Comparison of ENCODE assay signal across 30 cellular contexts in the genomic region with DNA sequence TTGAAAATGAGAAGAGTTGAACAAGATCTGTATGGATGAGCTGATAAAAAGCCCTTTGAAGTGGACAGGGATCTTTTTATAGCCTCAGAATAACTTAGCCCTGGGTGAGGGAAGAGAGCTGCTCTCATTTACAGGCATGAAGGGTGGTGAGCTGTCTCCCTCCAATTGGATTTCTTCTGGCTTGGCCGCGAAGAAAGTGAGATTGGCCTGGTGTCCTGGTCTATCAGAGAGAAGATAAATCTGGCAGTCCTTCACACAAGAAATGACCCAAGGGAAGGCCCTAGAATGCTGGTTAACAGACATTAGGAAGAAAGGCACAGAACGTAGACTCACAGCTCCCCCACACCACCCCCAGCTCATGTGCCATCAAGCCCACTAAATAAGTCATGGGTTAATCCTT.
"Had no signal": no experiment of that assay in that cellular context is flagged by ENCODE, and none has a peak within 500 bp of the region (broad histone marks: within the 10 kb centered on the region; RNA-seq: fewer than 3 reads in every experiment).

No MANE protein-coding gene starts in this region.

- H3K27me3 Mint-ChIP-seq: activated CD4-positive, alpha-beta memory T cell treated with anti-CD3 and anti-CD28 coated beads, Interleukin-2, amount 10 ng/mL, durations not matched to agents 7 days and 5 days; activated CD4-positive, alpha-beta T cell treated with anti-CD3 and anti-CD28 coated beads, Interleukin-2, amount 10 ng/mL, durations not matched to agents 7 days and 5 days; activated naive CD4-positive, alpha-beta T cell treated with anti-CD3 and anti-CD28 coated beads, Interleukin-2, amount 50 U/mL, for 24 hours; activated naive CD8-positive, alpha-beta T cell treated with anti-CD3 and anti-CD28 coated beads for 36 hours; activated naive CD8-positive, alpha-beta T cell treated with anti-CD3 and anti-CD28 coated beads, Interleukin-2, amount 50 U/mL, for 24 hours; activated T-cell treated with anti-CD3 and anti-CD28 coated beads, Interleukin-2, amount 50 U/mL, for 24 hours; central memory CD8-positive, alpha-beta T cell had no signal

- H3K27ac ChIP-seq: adrenal gland, body of pancreas, coronary artery, dorsolateral prefrontal cortex, foreskin keratinocyte, gastroesophageal sphincter had no signal

- H3K4me1 Mint-ChIP-seq: activated CD4-positive, alpha-beta memory T cell treated with anti-CD3 and anti-CD28 coated beads, Interleukin-2, amount 10 ng/mL, durations not matched to agents 7 days and 5 days; activated CD4-positive, alpha-beta T cell treated with anti-CD3 and anti-CD28 coated beads, Interleukin-2, amount 10 ng/mL, durations not matched to agents 7 days and 5 days; activated naive CD4-positive, alpha-beta T cell treated with anti-CD3 and anti-CD28 coated beads, Interleukin-2, amount 50 U/mL, for 24 hours; activated naive CD8-positive, alpha-beta T cell treated with anti-CD3 and anti-CD28 coated beads for 36 hours; activated naive CD8-positive, alpha-beta T cell treated with anti-CD3 and anti-CD28 coated beads, Interleukin-2, amount 50 U/mL, for 24 hours; central memory CD8-positive, alpha-beta T cell; endodermal cell had no signal

- H3K36me3 ChIP-seq: adrenal gland had no signal

- H3K4me1 ChIP-seq: adrenal gland, body of pancreas, foreskin keratinocyte, gastroesophageal sphincter had no signal

- H3K4me3 ChIP-seq: adrenal gland, body of pancreas, coronary artery, dorsolateral prefrontal cortex, gastroesophageal sphincter had no signal

- H3K9me3 ChIP-seq: adrenal gland had no signal

- H3K27me3 ChIP-seq: adrenal gland, body of pancreas, dorsolateral prefrontal cortex, gastroesophageal sphincter had no signal

- ATAC-seq: activated naive CD8-positive, alpha-beta T cell treated with anti-CD3 and anti-CD28 coated beads, Interleukin-2, amount 50 U/mL, for 24 hours; activated T-cell treated with anti-CD3 and anti-CD28 coated beads, Interleukin-2, amount 50 U/mL, for 72 hours; body of pancreas; esophagus mucosa; foreskin keratinocyte; gastroesophageal sphincter had no signal

- H3K27ac Mint-ChIP-seq: activated CD4-positive, alpha-beta memory T cell treated with anti-CD3 and anti-CD28 coated beads, Interleukin-2, amount 10 ng/mL, durations not matched to agents 7 days and 5 days; activated CD4-positive, alpha-beta T cell treated with anti-CD3 and anti-CD28 coated beads, Interleukin-2, amount 10 ng/mL, durations not matched to agents 7 days and 5 days; activated naive CD4-positive, alpha-beta T cell treated with anti-CD3 and anti-CD28 coated beads for 36 hours; activated naive CD4-positive, alpha-beta T cell treated with anti-CD3 and anti-CD28 coated beads, Interleukin-2, amount 50 U/mL, for 24 hours; activated naive CD8-positive, alpha-beta T cell treated with anti-CD3 and anti-CD28 coated beads for 36 hours; activated naive CD8-positive, alpha-beta T cell treated with anti-CD3 and anti-CD28 coated beads, Interleukin-2, amount 50 U/mL, for 24 hours; activated T-cell treated with anti-CD3 and anti-CD28 coated beads, Interleukin-2, amount 50 U/mL, for 24 hours; activated T-cell treated with anti-CD3 and anti-CD28 coated beads, Interleukin-2, amount 50 U/mL, for 72 hours; dendritic cell treated with granulocyte-macrophage colony-stimulating factor and Interleukin-4, amounts not matched to agents 40 ng/mL and 50 ng/mL, for 4 days; endodermal cell had no signal

- DNase-seq: activated CD4-positive, alpha-beta memory T cell treated with anti-CD3 and anti-CD28 coated beads, Interleukin-2, amount 10 ng/mL, durations not matched to agents 7 days and 5 days; activated CD4-positive, alpha-beta T cell treated with anti-CD3 and anti-CD28 coated beads for 1 hour; activated CD4-positive, alpha-beta T cell treated with anti-CD3 and anti-CD28 coated beads for 4 hours; activated CD4-positive, alpha-beta T cell treated with anti-CD3 and anti-CD28 coated beads, Interleukin-2, amount 10 ng/mL, durations not matched to agents 7 days and 5 days; activated CD4-positive, alpha-beta T cell treated with anti-CD3 and anti-CD28 coated beads, Interleukin-2, amount 50 U/mL, for 4 hours; activated CD4-positive, CD25-positive, alpha-beta regulatory T cell; activated CD8-positive, alpha-beta memory T cell treated with anti-CD3 and anti-CD28 coated beads, Interleukin-2, amount 50 U/mL, for 48 hours; activated effector memory CD4-positive, alpha-beta T cell treated with Interleukin-2 at 50 U/mL for 16 hours; activated gamma-delta T cell treated with Interleukin-2 at 50 U/mL for 16 hours; activated naive CD4-positive, alpha-beta T cell treated with anti-CD3 and anti-CD28 coated beads for 36 hours; activated naive CD8-positive, alpha-beta T cell treated with anti-CD3 and anti-CD28 coated beads for 36 hours; activated naive CD8-positive, alpha-beta T cell treated with anti-CD3 and anti-CD28 coated beads, Interleukin-2, amount 50 U/mL, for 24 hours; activated T-cell treated with anti-CD3 and anti-CD28 coated beads for 4 hours; activated T-cell treated with anti-CD3 and anti-CD28 coated beads, Interleukin-2, amount 50 U/mL, for 24 hours; activated T-cell treated with anti-CD3 and anti-CD28 coated beads, Interleukin-2, amount 50 U/mL, for 72 hours; adrenal gland; amygdala; aorta; body of pancreas; dorsolateral prefrontal cortex; effector memory CD4-positive, alpha-beta T cell; endodermal cell; foreskin keratinocyte; T-helper 2 cell had no signal

- H3K4me3 Mint-ChIP-seq: activated CD4-positive, alpha-beta memory T cell treated with anti-CD3 and anti-CD28 coated beads, Interleukin-2, amount 10 ng/mL, durations not matched to agents 7 days and 5 days; activated CD4-positive, alpha-beta T cell treated with anti-CD3 and anti-CD28 coated beads, Interleukin-2, amount 10 ng/mL, durations not matched to agents 7 days and 5 days; activated naive CD4-positive, alpha-beta T cell treated with anti-CD3 and anti-CD28 coated beads for 36 hours; activated naive CD4-positive, alpha-beta T cell treated with anti-CD3 and anti-CD28 coated beads, Interleukin-2, amount 50 U/mL, for 24 hours; activated naive CD8-positive, alpha-beta T cell treated with anti-CD3 and anti-CD28 coated beads for 36 hours; activated naive CD8-positive, alpha-beta T cell treated with anti-CD3 and anti-CD28 coated beads, Interleukin-2, amount 50 U/mL, for 24 hours; activated T-cell treated with anti-CD3 and anti-CD28 coated beads, Interleukin-2, amount 50 U/mL, for 24 hours; activated T-cell treated with anti-CD3 and anti-CD28 coated beads, Interleukin-2, amount 50 U/mL, for 72 hours; central memory CD8-positive, alpha-beta T cell; dendritic cell treated with granulocyte-macrophage colony-stimulating factor and Interleukin-4, amounts not matched to agents 40 ng/mL and 50 ng/mL, for 4 days; endodermal cell had no signal
